Comparison of ENCODE assay signal across 18 cellular contexts in genomic region chr12:92242917-92243316, GRCh38.
DNase-seq lines count a peak whose midpoint lies in the region; ATAC-seq and TF ChIP-seq lines count a peak whose summit lies in the region.
"Had no signal": no experiment of that assay in that cellular context is flagged by ENCODE, and none has a peak within 500 bp of the region (broad histone marks: within the 10 kb centered on the region; RNA-seq: fewer than 3 reads in every experiment).

No MANE protein-coding gene starts in this region.

- TF ChIP-seq CTCF in AG10803 (conservative IDR thresholded peaks at IDR 0.05; ENCODE audit: low read length) (no peak), gastrocnemius medialis (IDR thresholded peaks at IDR 0.05 in 4 of 5, conservative IDR thresholded peaks at IDR 0.05 in 1 of 5) (no peak)

- peaks cover 0 to 2% (median 0%) of the 10 kb centered on the region in 11 donors for H3K9me3 Mint-ChIP-seq in naive thymus-derived CD4-positive, alpha-beta T cell
- H3K9me3 Mint-ChIP-seq: CD4-positive, alpha-beta T cell had no signal

- H3K27me3 Mint-ChIP-seq in naive thymus-derived CD4-positive, alpha-beta T cell: no peaks in the 10 kb centered on the region
- H3K27me3 Mint-ChIP-seq: CD4-positive, alpha-beta T cell had no signal

- peaks cover 11 to 21% of the 10 kb centered on the region in 2 donors for H3K4me1 ChIP-seq in gastrocnemius medialis
- H3K4me1 ChIP-seq in naive thymus-derived CD4-positive, alpha-beta T cell (ENCODE audit: control insufficient read depth in 2 of 2, insufficient read depth in 2 of 2, low read length in 2 of 2): peaks cover 0 to 10% of the 10 kb centered on the region in 2 donors

- CTCF ChIA-PET in naive thymus-derived CD4-positive, alpha-beta T cell (lab: Charles Lee): interaction anchor here (1.9 kb wide), 1 partner anchor 10 kb away, joined by 8 read pairs; no protein-coding TSS in a partner anchor

- H3K36me3 ChIP-seq in gastrocnemius medialis: no peaks in the 10 kb centered on the region
- H3K36me3 ChIP-seq in naive thymus-derived CD4-positive, alpha-beta T cell (ENCODE audit: control insufficient read depth in 2 of 3, insufficient read depth in 3 of 3, low read length in 3 of 3): no peaks in the 10 kb centered on the region
- H3K36me3 ChIP-seq: MG63, neutrophil, thoracic aorta had no signal

- DNase-seq in AG10803 (ENCODE audit: low read depth): peak; percentile 87
- DNase-seq in NCI-H446 (lab: John Stamatoyannopoulos, UW): peak; percentile 16 to 75
- DNase-seq in Right ventricle myocardium superior: no peak
- peak; percentile 30 to 46 for DNase-seq in gastrocnemius medialis
- no peak for DNase-seq in naive thymus-derived CD4-positive, alpha-beta T cell
- no peak for DNase-seq in foreskin melanocyte
- DNase-seq: activated gamma-delta T cell; CD4-positive, alpha-beta T cell; effector CD4-positive, alpha-beta T cell; EL; head of caudate nucleus; MG63; NCI-H2081; small intestine had no signal

- in situ Hi-C loops in gastrocnemius medialis (cut with MboI; ENCODE audit: low sequenced_read_pairs in 4 of 4): loop anchor here in 3 of 4 donors (10.0 to 25.0 kb wide), 2 partner anchors 428 to 431 kb away; no protein-coding TSS in a partner anchor

- peaks cover 3 to 32% (median 23%) of the 10 kb centered on the region in 7 donors for H3K4me1 Mint-ChIP-seq in naive thymus-derived CD4-positive, alpha-beta T cell

- peak; percentile 66 for ATAC-seq in Right ventricle myocardium superior (ENCODE audit: poor library complexity)
- peak; percentile 55 to 63 for ATAC-seq in gastrocnemius medialis
- no peak for ATAC-seq in GM21447 (IDR thresholded peaks at IDR 0.05; ENCODE audit: unreplicated experiment)
- ATAC-seq in naive thymus-derived CD4-positive, alpha-beta T cell: no peak
- ATAC-seq in GM18517 (IDR thresholded peaks at IDR 0.05; ENCODE audit: unreplicated experiment): no peak

- H3K4me3 Mint-ChIP-seq in naive thymus-derived CD4-positive, alpha-beta T cell: no peak overlapping the region
- H3K4me3 Mint-ChIP-seq: CD4-positive, alpha-beta T cell had no signal

- intact Hi-C loops in Right ventricle myocardium superior (cut with DNase I): loop anchor here (5.0 to 10.0 kb wide), 2 partner anchors 96 to 428 kb away; partner anchors contain the start of gene BTG1
- intact Hi-C loops in gastrocnemius medialis (cut with DNase I; ENCODE audit: low total_unique reads): loop anchor here (5.0 to 10.0 kb wide), 3 partner anchors 262 to 431 kb away; no protein-coding TSS in a partner anchor
- intact Hi-C loops in naive thymus-derived CD4-positive, alpha-beta T cell (cut with micrococcal nuclease): no loop called here

- POLR2A ChIA-PET in naive thymus-derived CD4-positive, alpha-beta T cell (lab: Charles Lee): interaction anchor here (1.8 to 4.3 kb wide), 2 partner anchors 98 to 156 kb away, joined by 9 to 46 read pairs; partner anchors contain the start of gene BTG1

- peak overlapping the region in 3 of 9 donors; percentile 15 to 49 (median 21) for H3K27ac Mint-ChIP-seq in naive thymus-derived CD4-positive, alpha-beta T cell

- no peak for TF ChIP-seq POLR2A in gastrocnemius medialis (IDR thresholded peaks at IDR 0.05)

- H3K27me3 ChIP-seq in gastrocnemius medialis: no peaks in the 10 kb centered on the region
- no peaks in the 10 kb centered on the region for H3K27me3 ChIP-seq in naive thymus-derived CD4-positive, alpha-beta T cell (ENCODE audit: control insufficient read depth in 2 of 2, insufficient read depth in 2 of 2, low read length in 2 of 2)
- H3K27me3 ChIP-seq: MG63, neutrophil had no signal

- H3K27ac ChIP-seq in gastrocnemius medialis: peak overlapping the region; percentile 64 to 82 (median 72)
- no peak overlapping the region for H3K27ac ChIP-seq in naive thymus-derived CD4-positive, alpha-beta T cell (ENCODE audit: low read depth, low read length)
- H3K27ac ChIP-seq: neutrophil, thoracic aorta had no signal

- H3K9me3 ChIP-seq in gastrocnemius medialis: no peaks in the 10 kb centered on the region
- H3K9me3 ChIP-seq in naive thymus-derived CD4-positive, alpha-beta T cell (ENCODE audit: control insufficient read depth in 2 of 3, low read length in 3 of 3): no peaks in the 10 kb centered on the region
- H3K9me3 ChIP-seq: MG63, neutrophil, thoracic aorta had no signal

- H3K4me3 ChIP-seq in AG10803 (ENCODE audit: low read length) (no peak overlapping the region), gastrocnemius medialis (no peak overlapping the region)
- H3K4me3 ChIP-seq in naive thymus-derived CD4-positive, alpha-beta T cell (ENCODE audit: low read length): no peak overlapping the region
- H3K4me3 ChIP-seq: MG63, thoracic aorta had no signal

- peaks cover 0 to 9% (median 0%) of the 10 kb centered on the region in 5 donors for H3K36me3 Mint-ChIP-seq in naive thymus-derived CD4-positive, alpha-beta T cell

Comparison
In these comparisons a context has a peak if more than half of its experiments do, and no peak if none do; other contexts are left out.
1. DNase-seq: peak in AG10803 (single experiment), NCI-H446 (2 of 2) and gastrocnemius medialis (2 of 2); none in Right ventricle myocardium superior (single experiment), naive thymus-derived CD4-positive, alpha-beta T cell (0 of 9) and foreskin melanocyte (single experiment).
2. ATAC-seq: peak in Right ventricle myocardium superior (single experiment) and gastrocnemius medialis (2 of 2); none in GM21447 (single experiment), naive thymus-derived CD4-positive, alpha-beta T cell (single experiment) and GM18517 (single experiment).
3. intact Hi-C loops: an anchor here in Right ventricle myocardium superior (5.0 to 10.0 kb wide) and gastrocnemius medialis (5.0 to 10.0 kb wide); none called in naive thymus-derived CD4-positive, alpha-beta T cell.